Comparison of ENCODE assay signal across 1 cellular context in the genomic region with DNA sequence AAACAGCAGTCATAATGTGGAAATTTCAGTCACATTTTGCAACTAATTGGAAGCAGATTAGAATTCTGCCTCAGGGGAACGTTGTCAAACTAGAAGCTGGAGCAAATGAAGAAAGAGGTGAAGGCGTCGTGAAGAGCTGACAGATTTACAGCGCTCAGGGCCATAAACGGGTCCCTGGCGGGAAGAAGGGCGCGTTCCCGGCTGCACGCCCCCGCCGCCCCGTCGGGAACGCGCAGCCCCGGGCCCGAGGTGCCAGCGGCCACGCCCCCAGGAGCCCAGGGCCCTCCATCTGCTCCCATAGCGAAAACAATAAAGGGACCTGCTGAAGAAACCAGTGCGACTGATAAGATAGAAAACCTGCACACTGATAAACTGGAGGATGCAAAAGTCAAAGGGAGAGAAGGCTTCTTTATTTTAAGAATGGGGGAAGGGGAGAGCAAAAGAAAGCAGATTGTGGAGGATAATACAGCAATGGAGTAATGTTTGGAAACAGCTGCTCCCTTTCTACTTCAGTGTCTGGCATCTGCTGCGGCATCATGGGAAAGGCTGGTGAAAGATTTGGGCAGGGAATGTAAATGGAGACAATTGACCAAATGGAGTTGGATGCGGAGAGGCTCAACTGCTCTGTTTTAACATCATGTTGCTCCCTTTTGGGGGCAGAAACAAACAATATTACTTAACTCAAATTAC.
TF ChIP-seq lines count a peak whose summit lies in the region.

No MANE protein-coding gene starts in this region.

TF ChIP-seq in HEK293, 187 proteins besides CTCF, POLR2A, EP300 and RAD21 (continued from another document and continues in another):
- TF ChIP-seq, protein P1, sequence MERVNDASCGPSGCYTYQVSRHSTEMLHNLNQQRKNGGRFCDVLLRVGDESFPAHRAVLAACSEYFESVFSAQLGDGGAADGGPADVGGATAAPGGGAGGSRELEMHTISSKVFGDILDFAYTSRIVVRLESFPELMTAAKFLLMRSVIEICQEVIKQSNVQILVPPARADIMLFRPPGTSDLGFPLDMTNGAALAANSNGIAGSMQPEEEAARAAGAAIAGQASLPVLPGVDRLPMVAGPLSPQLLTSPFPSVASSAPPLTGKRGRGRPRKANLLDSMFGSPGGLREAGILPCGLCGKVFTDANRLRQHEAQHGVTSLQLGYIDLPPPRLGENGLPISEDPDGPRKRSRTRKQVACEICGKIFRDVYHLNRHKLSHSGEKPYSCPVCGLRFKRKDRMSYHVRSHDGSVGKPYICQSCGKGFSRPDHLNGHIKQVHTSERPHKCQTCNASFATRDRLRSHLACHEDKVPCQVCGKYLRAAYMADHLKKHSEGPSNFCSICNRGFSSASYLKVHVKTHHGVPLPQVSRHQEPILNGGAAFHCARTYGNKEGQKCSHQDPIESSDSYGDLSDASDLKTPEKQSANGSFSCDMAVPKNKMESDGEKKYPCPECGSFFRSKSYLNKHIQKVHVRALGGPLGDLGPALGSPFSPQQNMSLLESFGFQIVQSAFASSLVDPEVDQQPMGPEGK (tag by site-specific recombination; IDR thresholded peaks at IDR 0.05): peak; percentile 97
- TF ChIP-seq REPIN1 (tag by site-specific recombination; IDR thresholded peaks at IDR 0.05; ENCODE audit: low read depth): peak; percentile 79; the same call in 1 of the 2 replicates
- TF ChIP-seq, protein P2, sequence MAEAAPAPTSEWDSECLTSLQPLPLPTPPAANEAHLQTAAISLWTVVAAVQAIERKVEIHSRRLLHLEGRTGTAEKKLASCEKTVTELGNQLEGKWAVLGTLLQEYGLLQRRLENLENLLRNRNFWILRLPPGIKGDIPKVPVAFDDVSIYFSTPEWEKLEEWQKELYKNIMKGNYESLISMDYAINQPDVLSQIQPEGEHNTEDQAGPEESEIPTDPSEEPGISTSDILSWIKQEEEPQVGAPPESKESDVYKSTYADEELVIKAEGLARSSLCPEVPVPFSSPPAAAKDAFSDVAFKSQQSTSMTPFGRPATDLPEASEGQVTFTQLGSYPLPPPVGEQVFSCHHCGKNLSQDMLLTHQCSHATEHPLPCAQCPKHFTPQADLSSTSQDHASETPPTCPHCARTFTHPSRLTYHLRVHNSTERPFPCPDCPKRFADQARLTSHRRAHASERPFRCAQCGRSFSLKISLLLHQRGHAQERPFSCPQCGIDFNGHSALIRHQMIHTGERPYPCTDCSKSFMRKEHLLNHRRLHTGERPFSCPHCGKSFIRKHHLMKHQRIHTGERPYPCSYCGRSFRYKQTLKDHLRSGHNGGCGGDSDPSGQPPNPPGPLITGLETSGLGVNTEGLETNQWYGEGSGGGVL (tag by site-specific recombination; IDR thresholded peaks at IDR 0.05): peak; percentile 72
- peak; percentile 71 for TF ChIP-seq SP3 (tag by site-specific recombination; IDR thresholded peaks at IDR 0.05)
- peak; percentile 99 for TF ChIP-seq SP7 (tag by site-specific recombination; IDR thresholded peaks at IDR 0.05)
- peak; percentile 96 for TF ChIP-seq ZNF2 (tag by site-specific recombination; IDR thresholded peaks at IDR 0.05)
- TF ChIP-seq ZNF777 (tag by site-specific recombination; IDR thresholded peaks at IDR 0.05; ENCODE audit: borderline replicate concordance): no peak
- peak; percentile 61; the same call in 1 of the 2 replicates for TF ChIP-seq SCRT1 (tag by site-specific recombination; IDR thresholded peaks at IDR 0.05; ENCODE audit: borderline replicate concordance)
- TF ChIP-seq ZNF558 (tag by site-specific recombination; IDR thresholded peaks at IDR 0.05): peak; percentile 81
- TF ChIP-seq ZNF529 (tag by site-specific recombination; IDR thresholded peaks at IDR 0.05; ENCODE audit: insufficient replicate concordance): no peak
- TF ChIP-seq ZNF707 (tag by site-specific recombination; IDR thresholded peaks at IDR 0.05): no peak
- no peak for TF ChIP-seq ZNF791 (tag by site-specific recombination; IDR thresholded peaks at IDR 0.05)
- TF ChIP-seq, protein P3, sequence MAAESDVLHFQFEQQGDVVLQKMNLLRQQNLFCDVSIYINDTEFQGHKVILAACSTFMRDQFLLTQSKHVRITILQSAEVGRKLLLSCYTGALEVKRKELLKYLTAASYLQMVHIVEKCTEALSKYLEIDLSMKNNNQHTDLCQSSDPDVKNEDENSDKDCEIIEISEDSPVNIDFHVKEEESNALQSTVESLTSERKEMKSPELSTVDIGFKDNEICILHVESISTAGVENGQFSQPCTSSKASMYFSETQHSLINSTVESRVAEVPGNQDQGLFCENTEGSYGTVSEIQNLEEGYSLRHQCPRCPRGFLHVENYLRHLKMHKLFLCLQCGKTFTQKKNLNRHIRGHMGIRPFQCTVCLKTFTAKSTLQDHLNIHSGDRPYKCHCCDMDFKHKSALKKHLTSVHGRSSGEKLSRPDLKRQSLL (tag by site-specific recombination; IDR thresholded peaks at IDR 0.05): peak; percentile 86
- TF ChIP-seq ZNF350 (tag by site-specific recombination; IDR thresholded peaks at IDR 0.05): no peak
- TF ChIP-seq, protein P4, sequence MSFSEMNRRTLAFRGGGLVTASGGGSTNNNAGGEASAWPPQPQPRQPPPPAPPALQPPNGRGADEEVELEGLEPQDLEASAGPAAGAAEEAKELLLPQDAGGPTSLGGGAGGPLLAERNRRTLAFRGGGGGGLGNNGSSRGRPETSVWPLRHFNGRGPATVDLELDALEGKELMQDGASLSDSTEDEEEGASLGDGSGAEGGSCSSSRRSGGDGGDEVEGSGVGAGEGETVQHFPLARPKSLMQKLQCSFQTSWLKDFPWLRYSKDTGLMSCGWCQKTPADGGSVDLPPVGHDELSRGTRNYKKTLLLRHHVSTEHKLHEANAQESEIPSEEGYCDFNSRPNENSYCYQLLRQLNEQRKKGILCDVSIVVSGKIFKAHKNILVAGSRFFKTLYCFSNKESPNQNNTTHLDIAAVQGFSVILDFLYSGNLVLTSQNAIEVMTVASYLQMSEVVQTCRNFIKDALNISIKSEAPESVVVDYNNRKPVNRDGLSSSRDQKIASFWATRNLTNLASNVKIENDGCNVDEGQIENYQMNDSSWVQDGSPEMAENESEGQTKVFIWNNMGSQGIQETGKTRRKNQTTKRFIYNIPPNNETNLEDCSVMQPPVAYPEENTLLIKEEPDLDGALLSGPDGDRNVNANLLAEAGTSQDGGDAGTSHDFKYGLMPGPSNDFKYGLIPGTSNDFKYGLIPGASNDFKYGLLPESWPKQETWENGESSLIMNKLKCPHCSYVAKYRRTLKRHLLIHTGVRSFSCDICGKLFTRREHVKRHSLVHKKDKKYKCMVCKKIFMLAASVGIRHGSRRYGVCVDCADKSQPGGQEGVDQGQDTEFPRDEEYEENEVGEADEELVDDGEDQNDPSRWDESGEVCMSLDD (tag by site-specific recombination; IDR thresholded peaks at IDR 0.05): peak; percentile 79
- 0 out of 2 replicates have a peak, but pooled peaks have one; percentile 35 for TF ChIP-seq ZNF138 (tag by site-specific recombination; IDR thresholded peaks at IDR 0.05; ENCODE audit: borderline replicate concordance)
- peak; percentile 85 for TF ChIP-seq ZNF596 (tag by site-specific recombination; IDR thresholded peaks at IDR 0.05)
- TF ChIP-seq, protein P5, sequence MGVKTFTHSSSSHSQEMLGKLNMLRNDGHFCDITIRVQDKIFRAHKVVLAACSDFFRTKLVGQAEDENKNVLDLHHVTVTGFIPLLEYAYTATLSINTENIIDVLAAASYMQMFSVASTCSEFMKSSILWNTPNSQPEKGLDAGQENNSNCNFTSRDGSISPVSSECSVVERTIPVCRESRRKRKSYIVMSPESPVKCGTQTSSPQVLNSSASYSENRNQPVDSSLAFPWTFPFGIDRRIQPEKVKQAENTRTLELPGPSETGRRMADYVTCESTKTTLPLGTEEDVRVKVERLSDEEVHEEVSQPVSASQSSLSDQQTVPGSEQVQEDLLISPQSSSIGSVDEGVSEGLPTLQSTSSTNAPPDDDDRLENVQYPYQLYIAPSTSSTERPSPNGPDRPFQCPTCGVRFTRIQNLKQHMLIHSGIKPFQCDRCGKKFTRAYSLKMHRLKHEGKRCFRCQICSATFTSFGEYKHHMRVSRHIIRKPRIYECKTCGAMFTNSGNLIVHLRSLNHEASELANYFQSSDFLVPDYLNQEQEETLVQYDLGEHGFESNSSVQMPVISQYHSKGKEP (tag by site-specific recombination; IDR thresholded peaks at IDR 0.05): peak; percentile 99
- TF ChIP-seq, protein P6, sequence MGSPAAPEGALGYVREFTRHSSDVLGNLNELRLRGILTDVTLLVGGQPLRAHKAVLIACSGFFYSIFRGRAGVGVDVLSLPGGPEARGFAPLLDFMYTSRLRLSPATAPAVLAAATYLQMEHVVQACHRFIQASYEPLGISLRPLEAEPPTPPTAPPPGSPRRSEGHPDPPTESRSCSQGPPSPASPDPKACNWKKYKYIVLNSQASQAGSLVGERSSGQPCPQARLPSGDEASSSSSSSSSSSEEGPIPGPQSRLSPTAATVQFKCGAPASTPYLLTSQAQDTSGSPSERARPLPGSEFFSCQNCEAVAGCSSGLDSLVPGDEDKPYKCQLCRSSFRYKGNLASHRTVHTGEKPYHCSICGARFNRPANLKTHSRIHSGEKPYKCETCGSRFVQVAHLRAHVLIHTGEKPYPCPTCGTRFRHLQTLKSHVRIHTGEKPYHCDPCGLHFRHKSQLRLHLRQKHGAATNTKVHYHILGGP (tag by site-specific recombination; IDR thresholded peaks at IDR 0.05): peak; percentile 86
- peak; percentile 89 for TF ChIP-seq MZF1 (tag by site-specific recombination; IDR thresholded peaks at IDR 0.05; ENCODE audit: borderline replicate concordance)
- TF ChIP-seq ZNF623 (tag by site-specific recombination; IDR thresholded peaks at IDR 0.05): peak; percentile 41
- TF ChIP-seq, protein P7, sequence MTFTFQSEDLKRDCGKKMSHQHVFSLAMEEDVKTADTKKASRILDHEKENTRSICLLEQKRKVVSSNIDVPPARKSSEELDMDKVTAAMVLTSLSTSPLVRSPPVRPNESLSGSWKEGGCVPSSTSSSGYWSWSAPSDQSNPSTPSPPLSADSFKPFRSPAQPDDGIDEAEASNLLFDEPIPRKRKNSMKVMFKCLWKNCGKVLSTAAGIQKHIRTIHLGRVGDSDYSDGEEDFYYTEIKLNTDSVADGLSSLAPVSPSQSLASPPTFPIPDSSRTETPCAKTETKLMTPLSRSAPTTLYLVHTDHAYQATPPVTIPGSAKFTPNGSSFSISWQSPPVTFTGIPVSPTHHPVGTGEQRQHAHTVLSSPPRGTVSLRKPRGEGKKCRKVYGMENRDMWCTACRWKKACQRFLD (tag by site-specific recombination; IDR thresholded peaks at IDR 0.05): no peak
- no peak for TF ChIP-seq ZNF521 (tag by site-specific recombination; IDR thresholded peaks at IDR 0.05)
- TF ChIP-seq ZNF239 (tag by site-specific recombination; IDR thresholded peaks at IDR 0.05): no peak
- TF ChIP-seq, protein P8, sequence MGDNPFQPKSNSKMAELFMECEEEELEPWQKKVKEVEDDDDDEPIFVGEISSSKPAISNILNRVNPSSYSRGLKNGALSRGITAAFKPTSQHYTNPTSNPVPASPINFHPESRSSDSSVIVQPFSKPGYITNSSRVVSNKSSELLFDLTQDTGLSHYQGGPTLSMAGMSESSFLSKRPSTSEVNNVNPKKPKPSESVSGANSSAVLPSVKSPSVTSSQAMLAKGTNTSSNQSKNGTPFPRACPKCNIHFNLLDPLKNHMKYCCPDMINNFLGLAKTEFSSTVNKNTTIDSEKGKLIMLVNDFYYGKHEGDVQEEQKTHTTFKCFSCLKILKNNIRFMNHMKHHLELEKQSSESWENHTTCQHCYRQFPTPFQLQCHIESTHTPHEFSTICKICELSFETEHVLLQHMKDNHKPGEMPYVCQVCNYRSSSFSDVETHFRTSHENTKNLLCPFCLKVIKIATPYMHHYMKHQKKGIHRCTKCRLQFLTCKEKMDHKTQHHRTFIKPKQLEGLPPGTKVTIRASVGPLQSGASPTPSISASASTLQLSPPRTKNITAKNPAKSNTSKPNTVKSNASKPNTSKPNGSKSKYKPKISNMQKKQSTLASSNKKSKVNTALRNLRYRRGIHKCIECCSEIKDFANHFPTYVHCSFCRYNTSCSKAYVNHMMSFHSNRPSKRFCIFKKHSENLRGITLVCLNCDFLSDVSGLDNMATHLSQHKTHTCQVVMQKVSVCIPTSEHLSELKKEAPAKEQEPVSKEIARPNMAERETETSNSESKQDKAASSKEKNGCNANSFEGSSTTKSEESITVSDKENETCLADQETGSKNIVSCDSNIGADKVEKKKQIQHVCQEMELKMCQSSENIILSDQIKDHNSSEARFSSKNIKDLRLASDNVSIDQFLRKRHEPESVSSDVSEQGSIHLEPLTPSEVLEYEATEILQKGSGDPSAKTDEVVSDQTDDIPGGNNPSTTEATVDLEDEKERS (tag by site-specific recombination; IDR thresholded peaks at IDR 0.05): no peak
- TF ChIP-seq ZNF555 (tag by site-specific recombination; conservative IDR thresholded peaks at IDR 0.05): no peak
- TF ChIP-seq, protein P9, sequence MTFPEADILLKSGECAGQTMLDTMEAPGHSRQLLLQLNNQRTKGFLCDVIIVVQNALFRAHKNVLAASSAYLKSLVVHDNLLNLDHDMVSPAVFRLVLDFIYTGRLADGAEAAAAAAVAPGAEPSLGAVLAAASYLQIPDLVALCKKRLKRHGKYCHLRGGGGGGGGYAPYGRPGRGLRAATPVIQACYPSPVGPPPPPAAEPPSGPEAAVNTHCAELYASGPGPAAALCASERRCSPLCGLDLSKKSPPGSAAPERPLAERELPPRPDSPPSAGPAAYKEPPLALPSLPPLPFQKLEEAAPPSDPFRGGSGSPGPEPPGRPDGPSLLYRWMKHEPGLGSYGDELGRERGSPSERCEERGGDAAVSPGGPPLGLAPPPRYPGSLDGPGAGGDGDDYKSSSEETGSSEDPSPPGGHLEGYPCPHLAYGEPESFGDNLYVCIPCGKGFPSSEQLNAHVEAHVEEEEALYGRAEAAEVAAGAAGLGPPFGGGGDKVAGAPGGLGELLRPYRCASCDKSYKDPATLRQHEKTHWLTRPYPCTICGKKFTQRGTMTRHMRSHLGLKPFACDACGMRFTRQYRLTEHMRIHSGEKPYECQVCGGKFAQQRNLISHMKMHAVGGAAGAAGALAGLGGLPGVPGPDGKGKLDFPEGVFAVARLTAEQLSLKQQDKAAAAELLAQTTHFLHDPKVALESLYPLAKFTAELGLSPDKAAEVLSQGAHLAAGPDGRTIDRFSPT (tag by site-specific recombination; IDR thresholded peaks at IDR 0.05): peak; percentile 96
